ENCODE assay signal across 19 cellular contexts in genomic region chr16:88974080-88974479, GRCh38. TPM values are rescaled to one million over a fixed set of nuclear protein-coding genes. Genes with fewer than 3 reads are reported as not detected.
DNase-seq lines count a peak whose midpoint lies in the region; ATAC-seq and TF ChIP-seq lines count a peak whose summit lies in the region.
"Had no signal": no experiment of that assay in that cellular context is flagged by ENCODE, and none has a peak within 500 bp of the region (broad histone marks: within the 10 kb centered on the region; RNA-seq: fewer than 3 reads in every experiment).

No MANE protein-coding gene starts in this region.

- H2AFZ ChIP-seq in OCI-LY1 (ENCODE audit: low read length) = no peak overlapping the region

- H3K4me2 ChIP-seq in BLaER1 treated with 17β-estradiol and CSF1 and Interleukin-3, amounts not matched to agents 10 nM and 100 nM = peak overlapping the region; percentile 92 to 100 (median 98)
- peak overlapping the region; percentile 73 for H3K4me2 ChIP-seq in OCI-LY1 (ENCODE audit: low read length)

- no peaks in the 10 kb centered on the region for H3K9me2 ChIP-seq in OCI-LY1 (ENCODE audit: low read depth, low read length)

- peak overlapping the region; percentile 30 to 94 (median 92) for H3K4me3 Mint-ChIP-seq in naive B cell

- intact Hi-C loops in lower lobe of right lung (cut with DNase I) = no loop called here

- ATAC-seq in naive B cell (ENCODE audit: low read depth in 2 of 2) (no peak), HG03045 (IDR thresholded peaks at IDR 0.05; ENCODE audit: unreplicated experiment) (no peak), lower lobe of right lung (no peak)

- no peaks in the 10 kb centered on the region for H3K9me3 Mint-ChIP-seq in naive B cell

- H3K27me3 ChIP-seq in BLaER1 treated with 17β-estradiol and CSF1 and Interleukin-3, amounts not matched to agents 10 nM and 100 nM = peaks cover 0 to 56% (median 0%) of the 10 kb centered on the region in 11 experiments; a peak in 6 of 22 replicates
- H3K27me3 ChIP-seq in OCI-LY1 (ENCODE audit: insufficient read depth, low read length) = no peaks in the 10 kb centered on the region
- peaks cover 31% of the 10 kb centered on the region for H3K27me3 ChIP-seq in lower lobe of right lung (ENCODE audit: low read depth)

- H3K9me3 ChIP-seq in BLaER1 treated with 17β-estradiol and CSF1 and Interleukin-3, amounts not matched to agents 10 nM and 100 nM (replicated peaks in 1 of 11) = no peaks in the 10 kb centered on the region
- H3K9me3 ChIP-seq in OCI-LY1 (ENCODE audit: low read length) = no peaks in the 10 kb centered on the region
- H3K9me3 ChIP-seq in lower lobe of right lung = no peaks in the 10 kb centered on the region
- H3K9me3 ChIP-seq: Caco-2 had no signal

- H3K9ac ChIP-seq in BLaER1 treated with 17β-estradiol and CSF1 and Interleukin-3, amounts not matched to agents 10 nM and 100 nM = peak overlapping the region in 10 of 11 experiments; percentile 52 to 85 (median 75); a peak in 16 of 22 replicates
- peak overlapping the region; percentile 86 for H3K9ac ChIP-seq in OCI-LY1 (ENCODE audit: low read length)

- peaks cover 97 to 100% (median 100%) of the 10 kb centered on the region in 10 experiments for H3K4me1 ChIP-seq in BLaER1 treated with 17β-estradiol and CSF1 and Interleukin-3, amounts not matched to agents 10 nM and 100 nM
- H3K4me1 ChIP-seq in OCI-LY1 (ENCODE audit: insufficient read depth, low read length, severe bottlenecking) (peaks cover 100% of the 10 kb centered on the region), lower lobe of right lung (peaks cover 48% of the 10 kb centered on the region)
- H3K4me1 ChIP-seq: Caco-2 had no signal

- no peaks in the 10 kb centered on the region for H3K36me3 Mint-ChIP-seq in naive B cell

- H3K27me3 Mint-ChIP-seq in naive B cell = no peaks in the 10 kb centered on the region

- H3K79me2 ChIP-seq in OCI-LY1 (ENCODE audit: insufficient read depth, low read length) = no peaks in the 10 kb centered on the region

- DNase-seq in naive B cell (no peak), NCI-H1436 treated with DMSO at 0.1 percent for 48 hours (lab: John Stamatoyannopoulos, UW) (no peak), lower lobe of right lung (no peak), NCI-H82 (lab: John Stamatoyannopoulos, UW) (no peak)
- DNase-seq: Caco-2, IMR-90, MV-4-11, NCI-H1417 treated with DMSO at 0.1 percent for 48 hours, NCI-H2029, NCI-H2171 treated with DMSO at 0.1 percent for 48 hours, NCI-H446 treated with DMSO at 0.1 percent for 48 hours, NCI-H748 treated with DMSO at 0.1 percent for 48 hours had no signal

- H3K27ac ChIP-seq in BLaER1 treated with 17β-estradiol and CSF1 and Interleukin-3, amounts not matched to agents 10 nM and 100 nM = peak overlapping the region in 4 of 11 experiments; percentile 92 to 97 (median 96); a peak in 5 of 22 replicates
- H3K27ac ChIP-seq in OCI-LY1 (ENCODE audit: low read depth, low read length, poor library complexity, severe bottlenecking) (peak overlapping the region; percentile 100), lower lobe of right lung (no peak overlapping the region)
- H3K27ac ChIP-seq: C4-2B had no signal

- no peaks in the 10 kb centered on the region for H3F3A ChIP-seq in OCI-LY1 (ENCODE audit: insufficient read depth, low read length)

- H3K4me1 Mint-ChIP-seq in naive B cell = peaks cover 66 to 92% (median 82%) of the 10 kb centered on the region in 3 donors

- H3K36me3 ChIP-seq in BLaER1 treated with 17β-estradiol and CSF1 and Interleukin-3, amounts not matched to agents 10 nM and 100 nM = peaks cover 0 to 16% (median 0%) of the 10 kb centered on the region in 11 experiments; a peak in 2 of 22 replicates
- H3K36me3 ChIP-seq in OCI-LY1 (ENCODE audit: insufficient read depth, low read length) = no peaks in the 10 kb centered on the region
- H3K36me3 ChIP-seq in lower lobe of right lung = no peaks in the 10 kb centered on the region

- peak overlapping the region in 9 of 10 experiments; percentile 55 to 79 (median 70); a peak in 12 of 20 replicates for H3K4me3 ChIP-seq in BLaER1 treated with 17β-estradiol and CSF1 and Interleukin-3, amounts not matched to agents 10 nM and 100 nM
- peak overlapping the region; percentile 89 for H3K4me3 ChIP-seq in GM12875 (ENCODE audit: low read depth, low read length)
- H3K4me3 ChIP-seq in OCI-LY1 (ENCODE audit: low read depth, low read length, poor library complexity, severe bottlenecking) = peak overlapping the region; percentile 65
- H3K4me3 ChIP-seq in lower lobe of right lung = no peak overlapping the region

- peaks cover 50 to 68% (median 63%) of the 10 kb centered on the region in 11 experiments for H4K20me1 ChIP-seq in BLaER1 treated with 17β-estradiol and CSF1 and Interleukin-3, amounts not matched to agents 10 nM and 100 nM
- no peaks in the 10 kb centered on the region for H4K20me1 ChIP-seq in OCI-LY1 (ENCODE audit: insufficient read depth, low read length)

- TF ChIP-seq CTCF in GM12875 (IDR thresholded peaks at IDR 0.05; ENCODE audit: borderline replicate concordance, insufficient read depth, low read depth, low read length) (no peak), OCI-LY1 (IDR thresholded peaks at IDR 0.05; ENCODE audit: low read length) (no peak), lower lobe of right lung (IDR thresholded peaks at IDR 0.05) (no peak)

- peak overlapping the region; percentile 51 to 94 (median 78) for H3K27ac Mint-ChIP-seq in naive B cell

RNA-seq across cellular contexts. Expression of gene CBFA2T3, which starts 2.9 kb away (rescaled TPM):
- polyA plus RNA-seq in naive B cell (ENCODE audit: low read depth in 6 of 6) = 10 to 100 TPM in 3 of 6 donors, 1 to 10 TPM in 2, under 1 TPM in 1; 0.14 to 19.0 (median 10.0) TPM
- 14.3 TPM for total RNA-seq in lower lobe of right lung
- total RNA-seq: H4, HT1080, IMR-90 had no signal
- polyA plus RNA-seq: IMR-90 had no signal
